ENCODE assay signal across 7 cellular contexts in genomic region chr11:113675003-113675471, GRCh38.
DNase-seq lines count a peak whose midpoint lies in the region; ATAC-seq and TF ChIP-seq lines count a peak whose summit lies in the region.

No MANE protein-coding gene starts in this region.

- ATAC-seq in GM19025 (IDR thresholded peaks at IDR 0.05; ENCODE audit: low read depth, unreplicated experiment) (peak; percentile 89), HG02840 (IDR thresholded peaks at IDR 0.05; ENCODE audit: low FRiP score, unreplicated experiment) (peak; percentile 68), SK-N-SH treated with all-trans-retinoic acid at 6 μM for 48 hours (peak; percentile 60), GM21528 (IDR thresholded peaks at IDR 0.05; ENCODE audit: low FRiP score, unreplicated experiment) (no peak)

- DNase-seq in non-pigmented ciliary epithelial cell (ENCODE audit: low read depth) = peak; percentile 88
- DNase-seq in retina = no peak
- DNase-seq in stimulated activated naive CD4-positive, alpha-beta T cell (lab: John Stamatoyannopoulos, UW) = no peak

TF ChIP-seq in SK-N-SH treated with all-trans-retinoic acid at 6 μM for 48 hours, 23 proteins besides CTCF, POLR2A, EP300 and RAD21:
- TF ChIP-seq, protein P1, sequence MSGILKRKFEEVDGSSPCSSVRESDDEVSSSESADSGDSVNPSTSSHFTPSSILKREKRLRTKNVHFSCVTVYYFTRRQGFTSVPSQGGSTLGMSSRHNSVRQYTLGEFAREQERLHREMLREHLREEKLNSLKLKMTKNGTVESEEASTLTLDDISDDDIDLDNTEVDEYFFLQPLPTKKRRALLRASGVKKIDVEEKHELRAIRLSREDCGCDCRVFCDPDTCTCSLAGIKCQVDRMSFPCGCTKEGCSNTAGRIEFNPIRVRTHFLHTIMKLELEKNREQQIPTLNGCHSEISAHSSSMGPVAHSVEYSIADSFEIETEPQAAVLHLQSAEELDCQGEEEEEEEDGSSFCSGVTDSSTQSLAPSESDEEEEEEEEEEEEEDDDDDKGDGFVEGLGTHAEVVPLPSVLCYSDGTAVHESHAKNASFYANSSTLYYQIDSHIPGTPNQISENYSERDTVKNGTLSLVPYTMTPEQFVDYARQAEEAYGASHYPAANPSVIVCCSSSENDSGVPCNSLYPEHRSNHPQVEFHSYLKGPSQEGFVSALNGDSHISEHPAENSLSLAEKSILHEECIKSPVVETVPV (CRISPR knock-in tag; IDR thresholded peaks at IDR 0.05) = no peak
- TF ChIP-seq ESRRG (CRISPR knock-in tag; IDR thresholded peaks at IDR 0.05) (no peak), ZNF70 (CRISPR knock-in tag; IDR thresholded peaks at IDR 0.05) (no peak), CSDC2 (CRISPR knock-in tag; IDR thresholded peaks at IDR 0.05) (no peak), ISL1 (CRISPR knock-in tag; IDR thresholded peaks at IDR 0.05) (no peak), TOX (CRISPR knock-in tag; IDR thresholded peaks at IDR 0.05; ENCODE audit: borderline replicate concordance) (no peak), TCF4 (CRISPR knock-in tag; IDR thresholded peaks at IDR 0.05; ENCODE audit: borderline replicate concordance) (no peak), ZC3H10 (CRISPR knock-in tag; IDR thresholded peaks at IDR 0.05) (no peak), ZFP30 (CRISPR knock-in tag; IDR thresholded peaks at IDR 0.05) (no peak), GLIS3 (CRISPR knock-in tag; IDR thresholded peaks at IDR 0.05) (no peak), ZNF8 (CRISPR knock-in tag; IDR thresholded peaks at IDR 0.05) (no peak), BACH2 (CRISPR knock-in tag; IDR thresholded peaks at IDR 0.05; ENCODE audit: borderline replicate concordance) (no peak), ZFP3 (CRISPR knock-in tag; IDR thresholded peaks at IDR 0.05) (no peak), OSR1 (CRISPR knock-in tag; IDR thresholded peaks at IDR 0.05) (no peak)
- TF ChIP-seq, protein P2, sequence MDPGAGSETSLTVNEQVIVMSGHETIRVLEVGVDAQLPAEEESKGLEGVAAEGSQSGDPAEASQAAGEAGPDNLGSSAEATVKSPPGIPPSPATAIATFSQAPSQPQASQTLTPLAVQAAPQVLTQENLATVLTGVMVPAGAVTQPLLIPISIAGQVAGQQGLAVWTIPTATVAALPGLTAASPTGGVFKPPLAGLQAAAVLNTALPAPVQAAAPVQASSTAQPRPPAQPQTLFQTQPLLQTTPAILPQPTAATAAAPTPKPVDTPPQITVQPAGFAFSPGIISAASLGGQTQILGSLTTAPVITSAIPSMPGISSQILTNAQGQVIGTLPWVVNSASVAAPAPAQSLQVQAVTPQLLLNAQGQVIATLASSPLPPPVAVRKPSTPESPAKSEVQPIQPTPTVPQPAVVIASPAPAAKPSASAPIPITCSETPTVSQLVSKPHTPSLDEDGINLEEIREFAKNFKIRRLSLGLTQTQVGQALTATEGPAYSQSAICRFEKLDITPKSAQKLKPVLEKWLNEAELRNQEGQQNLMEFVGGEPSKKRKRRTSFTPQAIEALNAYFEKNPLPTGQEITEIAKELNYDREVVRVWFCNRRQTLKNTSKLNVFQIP (CRISPR knock-in tag; IDR thresholded peaks at IDR 0.05; ENCODE audit: borderline replicate concordance, low read depth) = no peak
- TF ChIP-seq, protein P3, sequence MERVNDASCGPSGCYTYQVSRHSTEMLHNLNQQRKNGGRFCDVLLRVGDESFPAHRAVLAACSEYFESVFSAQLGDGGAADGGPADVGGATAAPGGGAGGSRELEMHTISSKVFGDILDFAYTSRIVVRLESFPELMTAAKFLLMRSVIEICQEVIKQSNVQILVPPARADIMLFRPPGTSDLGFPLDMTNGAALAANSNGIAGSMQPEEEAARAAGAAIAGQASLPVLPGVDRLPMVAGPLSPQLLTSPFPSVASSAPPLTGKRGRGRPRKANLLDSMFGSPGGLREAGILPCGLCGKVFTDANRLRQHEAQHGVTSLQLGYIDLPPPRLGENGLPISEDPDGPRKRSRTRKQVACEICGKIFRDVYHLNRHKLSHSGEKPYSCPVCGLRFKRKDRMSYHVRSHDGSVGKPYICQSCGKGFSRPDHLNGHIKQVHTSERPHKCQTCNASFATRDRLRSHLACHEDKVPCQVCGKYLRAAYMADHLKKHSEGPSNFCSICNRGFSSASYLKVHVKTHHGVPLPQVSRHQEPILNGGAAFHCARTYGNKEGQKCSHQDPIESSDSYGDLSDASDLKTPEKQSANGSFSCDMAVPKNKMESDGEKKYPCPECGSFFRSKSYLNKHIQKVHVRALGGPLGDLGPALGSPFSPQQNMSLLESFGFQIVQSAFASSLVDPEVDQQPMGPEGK (CRISPR knock-in tag; IDR thresholded peaks at IDR 0.05; ENCODE audit: borderline replicate concordance) = no peak
